ENCODE assay signal across 1 cellular context in genomic region chr9:137441935-137442321, GRCh38.
TF ChIP-seq lines count a peak whose summit lies in the region.

No MANE protein-coding gene starts in this region.

TF ChIP-seq in IMR-90, 13 proteins besides CTCF, POLR2A, EP300 and RAD21 (continued from another document):
- TF ChIP-seq MXI1 (IDR thresholded peaks at IDR 0.05; ENCODE audit: borderline replicate concordance, low read depth, low read length) (no peak), CHD1 (IDR thresholded peaks at IDR 0.05; ENCODE audit: low read depth, low read length) (no peak), NFE2L2 (IDR thresholded peaks at IDR 0.05; ENCODE audit: low read depth, low read length) (no peak), CEBPB (IDR thresholded peaks at IDR 0.05; ENCODE audit: low read depth, low read length) (no peak), RFX5 (IDR thresholded peaks at IDR 0.05; ENCODE audit: low read depth, low read length) (no peak), MAFK (IDR thresholded peaks at IDR 0.05; ENCODE audit: low read depth, low read length) (no peak), BHLHE40 (IDR thresholded peaks at IDR 0.05; ENCODE audit: low read depth, low read length) (no peak)
- TF ChIP-seq, protein P1, sequence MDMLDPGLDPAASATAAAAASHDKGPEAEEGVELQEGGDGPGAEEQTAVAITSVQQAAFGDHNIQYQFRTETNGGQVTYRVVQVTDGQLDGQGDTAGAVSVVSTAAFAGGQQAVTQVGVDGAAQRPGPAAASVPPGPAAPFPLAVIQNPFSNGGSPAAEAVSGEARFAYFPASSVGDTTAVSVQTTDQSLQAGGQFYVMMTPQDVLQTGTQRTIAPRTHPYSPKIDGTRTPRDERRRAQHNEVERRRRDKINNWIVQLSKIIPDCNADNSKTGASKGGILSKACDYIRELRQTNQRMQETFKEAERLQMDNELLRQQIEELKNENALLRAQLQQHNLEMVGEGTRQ (IDR thresholded peaks at IDR 0.05; ENCODE audit: low read depth, low read length), result no peak
